Comparison of ENCODE assay signal across 18 cellular contexts in the genomic region with DNA sequence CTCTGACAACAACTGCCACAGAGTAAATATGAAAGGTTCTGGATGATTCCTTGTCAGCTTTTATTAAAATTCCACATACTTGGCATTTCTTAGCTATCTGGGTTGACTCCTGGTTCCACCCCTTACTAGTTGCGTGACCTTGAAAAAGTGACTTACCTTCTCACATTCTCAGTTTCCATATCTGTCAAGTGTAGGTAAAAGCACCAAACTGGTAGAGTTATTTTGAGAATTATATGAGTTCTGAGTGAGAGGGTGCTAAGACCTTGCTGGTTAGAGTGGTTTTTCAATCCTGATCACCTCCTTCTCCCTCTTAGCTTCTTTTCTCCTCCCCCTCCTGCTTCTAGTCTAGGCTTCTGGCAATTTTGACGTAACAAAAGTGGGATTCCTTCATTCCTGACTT.
A peak's percentile ranks its signal among the peaks of the same experiment; 100 is the strongest.
DNase-seq lines count a peak whose midpoint lies in the region; ATAC-seq and TF ChIP-seq lines count a peak whose summit lies in the region.
"Had no signal": no experiment of that assay in that cellular context is flagged by ENCODE, and none has a peak within 500 bp of the region (broad histone marks: within the 10 kb centered on the region; RNA-seq: fewer than 3 reads in every experiment).

No MANE protein-coding gene starts in this region.

- no peaks in the 10 kb centered on the region for H3K36me3 Mint-ChIP-seq in activated T-cell treated with anti-CD3 and anti-CD28 coated beads, Interleukin-2, amount 50 U/mL, for 72 hours (ENCODE audit: insufficient read depth in 2 of 2)
- H3K36me3 Mint-ChIP-seq in type B pancreatic cell, result no peaks in the 10 kb centered on the region
- H3K36me3 Mint-ChIP-seq in activated naive CD4-positive, alpha-beta T cell treated with anti-CD3 and anti-CD28 coated beads, Interleukin-2, amount 10 ng/mL, durations not matched to agents 7 days and 5 days, result no peaks in the 10 kb centered on the region
- H3K36me3 Mint-ChIP-seq: immature natural killer cell, neural progenitor cell had no signal

- peak; percentile 68 to 72 for ATAC-seq in activated T-cell treated with anti-CD3 and anti-CD28 coated beads, Interleukin-2, amount 50 U/mL, for 72 hours (replicated peaks in 1 of 2)
- ATAC-seq in HG03565 (IDR thresholded peaks at IDR 0.05; ENCODE audit: unreplicated experiment) (peak; percentile 37), left lung (no peak), GM21367 (IDR thresholded peaks at IDR 0.05; ENCODE audit: unreplicated experiment) (no peak)

- no peak overlapping the region for H3K4me3 ChIP-seq in left lung
- H3K4me3 ChIP-seq: neural progenitor cell had no signal

- POLR2A ChIA-PET in RWPE1 (lab: Yijun Ruan, JAX; ENCODE audit: low non-redundant PET), result no interaction called here

- H3K4me1 ChIP-seq in left lung, result peaks cover 5 to 19% of the 10 kb centered on the region in 2 donors
- H3K4me1 ChIP-seq: neural progenitor cell had no signal

- CTCF ChIA-PET in activated naive CD4-positive, alpha-beta T cell treated with anti-CD3 and anti-CD28 coated beads, Interleukin-2, amount 10 ng/mL, durations not matched to agents 7 days and 5 days (lab: Charles Lee), result interaction anchor here (0.8 to 5.9 kb wide), 11 partner anchors 9 to 309 kb away, joined by 3 to 64 read pairs (median 8); no protein-coding TSS in a partner anchor
- CTCF ChIA-PET in RWPE1 (lab: Yijun Ruan, JAX), result interaction anchor here (0.9 to 5.3 kb wide), 12 partner anchors 9 to 425 kb away, joined by 3 to 111 read pairs (median 12); a partner anchor contains a TSS

- no peaks in the 10 kb centered on the region for H3K9me3 Mint-ChIP-seq in activated T-cell treated with anti-CD3 and anti-CD28 coated beads, Interleukin-2, amount 50 U/mL, for 72 hours
- H3K9me3 Mint-ChIP-seq in type B pancreatic cell, result no peaks in the 10 kb centered on the region
- no peaks in the 10 kb centered on the region for H3K9me3 Mint-ChIP-seq in activated naive CD4-positive, alpha-beta T cell treated with anti-CD3 and anti-CD28 coated beads, Interleukin-2, amount 10 ng/mL, durations not matched to agents 7 days and 5 days
- H3K9me3 Mint-ChIP-seq: immature natural killer cell; neural progenitor cell; stimulated activated naive CD8-positive, alpha-beta T cell treated with anti-CD3 and anti-CD28 coated beads, Interleukin-15, Interleukin-2, amounts not matched to agents 100 ng/mL and 50 ng/mL, for 24 hours had no signal

- H3K27ac ChIP-seq in left lung (peak overlapping the region; percentile 34 to 50), RWPE1 (no peak overlapping the region)
- H3K27ac ChIP-seq: neural progenitor cell had no signal

- DNase-seq in activated T-cell treated with anti-CD3 and anti-CD28 coated beads, Interleukin-2, amount 50 U/mL, for 72 hours, result no peak
- DNase-seq in activated T-cell treated with anti-CD3 and anti-CD28 coated beads, Interleukin-2, amount 50 U/mL, for 1 hour, result no peak
- DNase-seq in left lung, result no peak
- DNase-seq in type B pancreatic cell (ENCODE audit: extremely low spot score, unreplicated experiment), result no peak
- no peak for DNase-seq in activated naive CD4-positive, alpha-beta T cell treated with anti-CD3 and anti-CD28 coated beads, Interleukin-2, amount 10 ng/mL, durations not matched to agents 7 days and 5 days
- no peak for DNase-seq in RWPE1 (ENCODE audit: low spot score)
- DNase-seq: 8988T; activated CD4-positive, alpha-beta T cell treated with anti-CD3 and anti-CD28 coated beads for 48 hours; activated effector memory CD4-positive, alpha-beta T cell treated with Interleukin-2 at 50 U/mL for 16 hours; caudate nucleus; immature natural killer cell; NCI-H146; NCI-H69; stimulated activated CD4-positive, alpha-beta T cell treated with anti-CD3 and anti-CD28 coated beads, Interleukin-4, amount 100 ng/mL, for 1 hour had no signal

- intact Hi-C loops in left lung (cut with DNase I), result loop anchor here in 1 of 2 donors (5.0 kb wide), 2 partner anchors 272 to 287 kb away; no protein-coding TSS in a partner anchor

- no peaks in the 10 kb centered on the region for H3K9me3 ChIP-seq in left lung

- peak overlapping the region in 1 of 2 donors; percentile 28 for H3K4me3 Mint-ChIP-seq in activated T-cell treated with anti-CD3 and anti-CD28 coated beads, Interleukin-2, amount 50 U/mL, for 72 hours
- H3K4me3 Mint-ChIP-seq in type B pancreatic cell, result peak overlapping the region; percentile 63
- H3K4me3 Mint-ChIP-seq in activated naive CD4-positive, alpha-beta T cell treated with anti-CD3 and anti-CD28 coated beads, Interleukin-2, amount 10 ng/mL, durations not matched to agents 7 days and 5 days, result no peak overlapping the region
- H3K4me3 Mint-ChIP-seq: immature natural killer cell; neural progenitor cell; stimulated activated naive CD8-positive, alpha-beta T cell treated with anti-CD3 and anti-CD28 coated beads, Interleukin-15, Interleukin-2, amounts not matched to agents 100 ng/mL and 50 ng/mL, for 24 hours had no signal

- no peaks in the 10 kb centered on the region for H3K36me3 ChIP-seq in left lung
- H3K36me3 ChIP-seq: neural progenitor cell had no signal

- H3K27me3 ChIP-seq in left lung, result no peaks in the 10 kb centered on the region
- H3K27me3 ChIP-seq: neural progenitor cell had no signal

- no peak overlapping the region for H3K27ac Mint-ChIP-seq in activated T-cell treated with anti-CD3 and anti-CD28 coated beads, Interleukin-2, amount 50 U/mL, for 72 hours
- peak overlapping the region; percentile 93 for H3K27ac Mint-ChIP-seq in type B pancreatic cell
- no peak overlapping the region for H3K27ac Mint-ChIP-seq in activated naive CD4-positive, alpha-beta T cell treated with anti-CD3 and anti-CD28 coated beads, Interleukin-2, amount 10 ng/mL, durations not matched to agents 7 days and 5 days
- H3K27ac Mint-ChIP-seq: immature natural killer cell; neural progenitor cell; stimulated activated naive CD8-positive, alpha-beta T cell treated with anti-CD3 and anti-CD28 coated beads, Interleukin-15, Interleukin-2, amounts not matched to agents 100 ng/mL and 50 ng/mL, for 24 hours had no signal

- H3K27me3 Mint-ChIP-seq in activated T-cell treated with anti-CD3 and anti-CD28 coated beads, Interleukin-2, amount 50 U/mL, for 72 hours (ENCODE audit: low read depth), result peaks cover 28% of the 10 kb centered on the region
- no peaks in the 10 kb centered on the region for H3K27me3 Mint-ChIP-seq in type B pancreatic cell
- H3K27me3 Mint-ChIP-seq in activated naive CD4-positive, alpha-beta T cell treated with anti-CD3 and anti-CD28 coated beads, Interleukin-2, amount 10 ng/mL, durations not matched to agents 7 days and 5 days, result peaks cover 50% of the 10 kb centered on the region

- H3K4me1 Mint-ChIP-seq in activated T-cell treated with anti-CD3 and anti-CD28 coated beads, Interleukin-2, amount 50 U/mL, for 72 hours (ENCODE audit: low read depth), result peaks cover 41% of the 10 kb centered on the region
- H3K4me1 Mint-ChIP-seq in type B pancreatic cell (ENCODE audit: unreplicated experiment), result peaks cover 25% of the 10 kb centered on the region
- H3K4me1 Mint-ChIP-seq in activated naive CD4-positive, alpha-beta T cell treated with anti-CD3 and anti-CD28 coated beads, Interleukin-2, amount 10 ng/mL, durations not matched to agents 7 days and 5 days, result no peaks in the 10 kb centered on the region
- H3K4me1 Mint-ChIP-seq: immature natural killer cell had no signal

- TF ChIP-seq CTCF in left lung (IDR thresholded peaks at IDR 0.05) (no peak), type B pancreatic cell (conservative IDR thresholded peaks at IDR 0.05) (no peak), RWPE1 (conservative IDR thresholded peaks at IDR 0.05; ENCODE audit: low read depth) (no peak)

Comparison
In these comparisons a context has a peak if more than half of its experiments do, and no peak if none do; other contexts are left out.
1. ATAC-seq: peak in activated T-cell treated with anti-CD3 and anti-CD28 coated beads, Interleukin-2, amount 50 U/mL, for 72 hours (2 of 2) and HG03565 (single experiment); none in left lung (single experiment) and GM21367 (single experiment).